8 cellular contexts compared by ENCODE assay signal in genomic region chr16:12802661-12803060, GRCh38. TPM values are rescaled to one million over a fixed set of nuclear protein-coding genes. Genes with fewer than 3 reads are reported as not detected.
A peak's percentile ranks its signal among the peaks of the same experiment; 100 is the strongest.
DNase-seq lines count a peak whose midpoint lies in the region; ATAC-seq, FAIRE-seq and TF ChIP-seq lines count a peak whose summit lies in the region.

No MANE protein-coding gene starts in this region.

- H3K27ac ChIP-seq in astrocyte (ENCODE audit: low read depth, low read length) (peak overlapping the region; percentile 81), right lobe of liver (peak overlapping the region in 2 of 3 donors; percentile 82 to 87), thoracic aorta (peak overlapping the region; percentile 76 to 85)

- no peak for DNase-seq in activated CD4-positive, alpha-beta T cell treated with anti-CD3 and anti-CD28 coated beads, Interleukin-2, amount 10 ng/mL, durations not matched to agents 7 days and 5 days
- DNase-seq in activated CD4-positive, alpha-beta T cell treated with anti-CD3 and anti-CD28 coated beads for 48 hours: no peak
- DNase-seq in astrocyte (ENCODE audit: low read depth): no peak
- DNase-seq in right lobe of liver: no peak
- DNase-seq in thoracic aorta (ENCODE audit: low spot score): no peak
- DNase-seq in HuH-7 (ENCODE audit: low spot score): no peak
- no peak for DNase-seq in urothelium cell line (ENCODE audit: low spot score)
- DNase-seq in NCI-H69 (lab: John Stamatoyannopoulos, UW): no peak

- peaks cover 38% of the 10 kb centered on the region for H3K4me1 Mint-ChIP-seq in activated CD4-positive, alpha-beta T cell treated with anti-CD3 and anti-CD28 coated beads, Interleukin-2, amount 10 ng/mL, durations not matched to agents 7 days and 5 days
- H3K4me1 Mint-ChIP-seq in astrocyte (ENCODE audit: low read depth, unreplicated experiment): peaks cover 44% of the 10 kb centered on the region

- H3K9me3 Mint-ChIP-seq in activated CD4-positive, alpha-beta T cell treated with anti-CD3 and anti-CD28 coated beads, Interleukin-2, amount 10 ng/mL, durations not matched to agents 7 days and 5 days: no peaks in the 10 kb centered on the region
- H3K9me3 Mint-ChIP-seq in astrocyte (ENCODE audit: unreplicated experiment): peaks cover 2% of the 10 kb centered on the region

- ATAC-seq in right lobe of liver: no peak
- ATAC-seq in thoracic aorta (ENCODE audit: insufficient number of reproducible peaks, low FRiP score, low read depth): no peak

- POLR2A ChIA-PET in activated CD4-positive, alpha-beta T cell treated with anti-CD3 and anti-CD28 coated beads, Interleukin-2, amount 10 ng/mL, durations not matched to agents 7 days and 5 days (lab: Charles Lee): no interaction called here

- H3K4me1 ChIP-seq in astrocyte (ENCODE audit: insufficient read depth, low read length) (peaks cover 21% of the 10 kb centered on the region), right lobe of liver (peaks cover 0 to 24% (median 6%) of the 10 kb centered on the region in 4 donors), thoracic aorta (ENCODE audit: control insufficient read depth in 1 of 2, low read depth in 2 of 2) (peaks cover 19 to 43% of the 10 kb centered on the region in 2 donors)

- H3K27ac Mint-ChIP-seq in activated CD4-positive, alpha-beta T cell treated with anti-CD3 and anti-CD28 coated beads, Interleukin-2, amount 10 ng/mL, durations not matched to agents 7 days and 5 days: peak overlapping the region; percentile 95
- peak overlapping the region; percentile 95 for H3K27ac Mint-ChIP-seq in astrocyte (ENCODE audit: unreplicated experiment)

- peak overlapping the region; percentile 84 for H3K4me3 ChIP-seq in astrocyte (ENCODE audit: insufficient read depth, low read depth, low read length)
- peak overlapping the region; percentile 57 to 75 (median 68) for H3K4me3 ChIP-seq in right lobe of liver
- H3K4me3 ChIP-seq in thoracic aorta: peak overlapping the region; percentile 82

- FAIRE-seq in astrocyte (lab: Jason Lieb, UNC) (no peak), urothelium cell line (lab: Jason Lieb, UNC) (no peak)

- intact Hi-C loops in right lobe of liver (cut with DNase I): no loop called here

- H3K36me3 ChIP-seq in astrocyte (ENCODE audit: insufficient read depth, low read length) (no peaks in the 10 kb centered on the region), right lobe of liver (no peaks in the 10 kb centered on the region), thoracic aorta (no peaks in the 10 kb centered on the region)

- no peak for TF ChIP-seq POLR2A in right lobe of liver (IDR thresholded peaks at IDR 0.05)

- no peak overlapping the region for H2AFZ ChIP-seq in astrocyte (ENCODE audit: low read depth, low read length)

- H3K4me3 Mint-ChIP-seq in activated CD4-positive, alpha-beta T cell treated with anti-CD3 and anti-CD28 coated beads, Interleukin-2, amount 10 ng/mL, durations not matched to agents 7 days and 5 days: peak overlapping the region; percentile 95
- peak overlapping the region; percentile 93 for H3K4me3 Mint-ChIP-seq in astrocyte (ENCODE audit: unreplicated experiment)

- no peaks in the 10 kb centered on the region for H3K27me3 Mint-ChIP-seq in activated CD4-positive, alpha-beta T cell treated with anti-CD3 and anti-CD28 coated beads, Interleukin-2, amount 10 ng/mL, durations not matched to agents 7 days and 5 days
- H3K27me3 Mint-ChIP-seq in astrocyte (ENCODE audit: low read depth, unreplicated experiment): no peaks in the 10 kb centered on the region

- peaks cover 35% of the 10 kb centered on the region for H3K79me2 ChIP-seq in astrocyte (ENCODE audit: insufficient read depth, low read length)

- H4K20me1 ChIP-seq in astrocyte (ENCODE audit: insufficient read depth, low read length): no peaks in the 10 kb centered on the region

- H3K9me3 ChIP-seq in astrocyte (ENCODE audit: insufficient read depth, low read depth, low read length) (no peaks in the 10 kb centered on the region), right lobe of liver (no peaks in the 10 kb centered on the region), thoracic aorta (no peaks in the 10 kb centered on the region)

- no peak for TF ChIP-seq CTCF in astrocyte (IDR thresholded peaks at IDR 0.05; ENCODE audit: insufficient read depth, low read depth, low read length)
- TF ChIP-seq CTCF in right lobe of liver (IDR thresholded peaks at IDR 0.05): no peak
- no peak for TF ChIP-seq CTCF in thoracic aorta (IDR thresholded peaks at IDR 0.05)

- H3K36me3 Mint-ChIP-seq in activated CD4-positive, alpha-beta T cell treated with anti-CD3 and anti-CD28 coated beads, Interleukin-2, amount 10 ng/mL, durations not matched to agents 7 days and 5 days (ENCODE audit: low read depth): peaks cover 13% of the 10 kb centered on the region
- H3K36me3 Mint-ChIP-seq in astrocyte (ENCODE audit: low read depth, unreplicated experiment): peaks cover 3% of the 10 kb centered on the region

- no peaks in the 10 kb centered on the region for H3K27me3 ChIP-seq in astrocyte (ENCODE audit: insufficient read depth, low read length)
- no peaks in the 10 kb centered on the region for H3K27me3 ChIP-seq in right lobe of liver
- H3K27me3 ChIP-seq in thoracic aorta (replicated peaks; ENCODE audit: insufficient read depth): no peaks in the 10 kb centered on the region

- 33% methylated on average over 4 of the region's 6 CpGs for WGBS in right lobe of liver (ENCODE audit: insufficient coverage, low coverage, low lambda C conversion rate, missing lambda C conversion rate)

- CTCF ChIA-PET in activated CD4-positive, alpha-beta T cell treated with anti-CD3 and anti-CD28 coated beads, Interleukin-2, amount 10 ng/mL, durations not matched to agents 7 days and 5 days (lab: Charles Lee): interaction anchor here (0.8 kb wide), 1 partner anchor 229 kb away, joined by 3 read pairs; no protein-coding TSS in a partner anchor

- peak overlapping the region; percentile 79 for H3K9ac ChIP-seq in astrocyte (ENCODE audit: low read length)

- H3K4me2 ChIP-seq in astrocyte (ENCODE audit: low read length): peak overlapping the region; percentile 86

RNA-seq across cellular contexts. Expression of gene CPPED1, which starts 1.0 kb away (rescaled TPM):
- total RNA-seq in activated CD4-positive, alpha-beta T cell treated with anti-CD3 and anti-CD28 coated beads, Interleukin-2, amount 10 ng/mL, durations not matched to agents 7 days and 5 days: 10 to 100 TPM; 15.7 to 17.1 TPM
- total RNA-seq in astrocyte (27.2 and 28.5 TPM in 2 replicates), right lobe of liver (10 to 100 TPM; 24.0 to 41.6 (median 31.0) TPM), thoracic aorta (10 to 100 TPM; 14.8 to 38.4 TPM)
